Comparison of ENCODE assay signal across 12 cellular contexts in the genomic region with DNA sequence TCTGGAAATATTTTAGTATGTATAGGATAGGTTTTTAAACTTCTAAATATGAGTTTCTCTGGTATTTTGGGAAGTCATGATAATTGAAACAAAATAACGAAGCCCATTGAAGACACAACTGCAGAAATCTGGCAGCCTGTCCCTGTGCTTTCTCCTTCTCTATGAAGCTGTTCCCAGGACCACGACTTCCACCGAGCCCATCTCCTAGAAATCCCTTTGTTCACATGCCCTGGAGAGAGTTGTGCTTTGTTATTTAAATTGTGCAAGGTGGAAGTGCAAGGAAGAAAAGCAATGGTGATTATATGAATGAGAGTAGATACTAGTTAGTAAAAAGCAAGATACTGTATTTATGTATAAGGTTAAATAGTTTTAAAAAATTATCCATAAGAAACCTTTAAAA.
"Had no signal": no experiment of that assay in that cellular context is flagged by ENCODE, and none has a peak within 500 bp of the region (broad histone marks: within the 10 kb centered on the region; RNA-seq: fewer than 3 reads in every experiment).

No MANE protein-coding gene starts in this region.

- H3K4me3 Mint-ChIP-seq: activated CD4-positive, alpha-beta memory T cell treated with anti-CD3 and anti-CD28 coated beads, Interleukin-2, amount 10 ng/mL, durations not matched to agents 7 days and 5 days; activated CD4-positive, alpha-beta T cell treated with anti-CD3 and anti-CD28 coated beads for 36 hours; activated naive CD8-positive, alpha-beta T cell treated with anti-CD3 and anti-CD28 coated beads, Interleukin-2, amount 50 U/mL, for 24 hours; nephron progenitor cell; stimulated activated naive CD8-positive, alpha-beta T cell treated with anti-CD3 and anti-CD28 coated beads, Interleukin-15, Interleukin-2, amounts not matched to agents 100 ng/mL and 50 ng/mL, for 24 hours had no signal

- H3K27ac ChIP-seq: VCaP had no signal

- H3K9me3 Mint-ChIP-seq: activated CD4-positive, alpha-beta memory T cell treated with anti-CD3 and anti-CD28 coated beads, Interleukin-2, amount 10 ng/mL, durations not matched to agents 7 days and 5 days; activated naive CD8-positive, alpha-beta T cell treated with anti-CD3 and anti-CD28 coated beads, Interleukin-2, amount 50 U/mL, for 24 hours; stimulated activated naive CD8-positive, alpha-beta T cell treated with anti-CD3 and anti-CD28 coated beads, Interleukin-15, Interleukin-2, amounts not matched to agents 100 ng/mL and 50 ng/mL, for 24 hours had no signal

- H3K9me3 ChIP-seq: thoracic aorta had no signal

- ATAC-seq: activated CD4-positive, alpha-beta T cell treated with anti-CD3 and anti-CD28 coated beads for 36 hours; activated naive CD8-positive, alpha-beta T cell treated with anti-CD3 and anti-CD28 coated beads, Interleukin-2, amount 50 U/mL, for 24 hours; left lobe of liver had no signal

- H3K4me3 ChIP-seq: thoracic aorta had no signal

- H3K27me3 Mint-ChIP-seq: activated CD4-positive, alpha-beta memory T cell treated with anti-CD3 and anti-CD28 coated beads, Interleukin-2, amount 10 ng/mL, durations not matched to agents 7 days and 5 days; activated CD4-positive, alpha-beta T cell treated with anti-CD3 and anti-CD28 coated beads for 36 hours; activated naive CD8-positive, alpha-beta T cell treated with anti-CD3 and anti-CD28 coated beads, Interleukin-2, amount 50 U/mL, for 24 hours; stimulated activated naive CD8-positive, alpha-beta T cell treated with anti-CD3 and anti-CD28 coated beads, Interleukin-15, Interleukin-2, amounts not matched to agents 100 ng/mL and 50 ng/mL, for 24 hours had no signal

- H3K27ac Mint-ChIP-seq: activated CD4-positive, alpha-beta memory T cell treated with anti-CD3 and anti-CD28 coated beads, Interleukin-2, amount 10 ng/mL, durations not matched to agents 7 days and 5 days; activated CD4-positive, alpha-beta T cell treated with anti-CD3 and anti-CD28 coated beads for 36 hours; nephron progenitor cell; stimulated activated naive CD8-positive, alpha-beta T cell treated with anti-CD3 and anti-CD28 coated beads, Interleukin-15, Interleukin-2, amounts not matched to agents 100 ng/mL and 50 ng/mL, for 24 hours had no signal

- DNase-seq: activated CD4-positive, alpha-beta memory T cell treated with anti-CD3 and anti-CD28 coated beads, Interleukin-2, amount 10 ng/mL, durations not matched to agents 7 days and 5 days; activated CD4-positive, alpha-beta T cell treated with anti-CD3 and anti-CD28 coated beads for 36 hours; activated CD8-positive, alpha-beta memory T cell treated with anti-CD3 and anti-CD28 coated beads, Interleukin-2, amount 50 U/mL, for 48 hours; activated naive CD8-positive, alpha-beta T cell treated with anti-CD3 and anti-CD28 coated beads, Interleukin-2, amount 50 U/mL, for 24 hours; islet precursor cell; nephron progenitor cell; stimulated activated CD4-positive, alpha-beta T cell treated with anti-CD3 and anti-CD28 coated beads, Interleukin-4, amount 100 ng/mL, for 24 hours; T-helper 1 cell had no signal

- H3K36me3 ChIP-seq: thoracic aorta had no signal
